ENCODE assay signal across 29 cellular contexts in genomic region chr5:74173665-74174064, GRCh38.
"Had no signal": no experiment of that assay in that cellular context is flagged by ENCODE, and none has a peak within 500 bp of the region (broad histone marks: within the 10 kb centered on the region; RNA-seq: fewer than 3 reads in every experiment).

No MANE protein-coding gene starts in this region.

- DNase-seq: activated CD4-positive, alpha-beta T cell treated with anti-CD3 and anti-CD28 coated beads for 48 hours; activated CD4-positive, alpha-beta T cell treated with anti-CD3 and anti-CD28 coated beads, Interleukin-2, amount 50 U/mL, for 4 hours; activated CD8-positive, alpha-beta memory T cell treated with anti-CD3 and anti-CD28 coated beads, Interleukin-2, amount 50 U/mL, for 48 hours; activated CD8-positive, alpha-beta T cell treated with anti-CD3 and anti-CD28 coated beads, Interleukin-2, amount 10 ng/mL, durations not matched to agents 7 days and 5 days; activated effector memory CD4-positive, alpha-beta T cell treated with anti-CD3 and anti-CD28 coated beads, Interleukin-2, amount 50 U/mL, for 16 hours; activated naive CD4-positive, alpha-beta T cell treated with Interleukin-2 at 50 U/mL for 16 hours; activated naive CD8-positive, alpha-beta T cell treated with anti-CD3 and anti-CD28 coated beads, Interleukin-2, amount 50 U/mL, for 24 hours; activated T-cell treated with anti-CD3 and anti-CD28 coated beads, Interleukin-2, amount 50 U/mL, for 1 hour; amniotic stem cell; brain microvascular endothelial cell; KG1; NCI-H1092; NCI-H1417 treated with DMSO at 0.1 percent for 48 hours; NCI-H1694; NCI-H2029; NCI-H2171 treated with DMSO at 0.1 percent for 48 hours; NCI-H510A; NCI-H69; NK-92 treated with Interleukin-12 subunit alpha and Interleukin-12 subunit beta, amount 100 ng/mL, for 24 hours; PC-3; SHP77 had no signal

- H3K4me3 ChIP-seq: ascending aorta, cardiac muscle cell, SJSA1 had no signal

- H3K4me1 Mint-ChIP-seq: activated naive CD8-positive, alpha-beta T cell treated with anti-CD3 and anti-CD28 coated beads, Interleukin-2, amount 50 U/mL, for 24 hours; IgD-negative memory B cell had no signal

- H3K27me3 ChIP-seq: ascending aorta, brain microvascular endothelial cell, cardiac muscle cell, SJSA1 had no signal

- H3K9me3 Mint-ChIP-seq: activated naive CD4-positive, alpha-beta T cell treated with anti-CD3 and anti-CD28 coated beads, Interleukin-2, amount 50 U/mL, for 72 hours; activated naive CD8-positive, alpha-beta T cell treated with anti-CD3 and anti-CD28 coated beads, Interleukin-2, amount 50 U/mL, for 24 hours; T-helper 1 cell treated with Interleukin-12 subunit alpha and Interleukin-12 subunit beta and Interleukin-4 antibody, amounts not matched to agents 30 μg/mL and 1 μg/mL, for 36 hours had no signal

- H3K27me3 Mint-ChIP-seq: IgD-negative memory B cell had no signal

- H3K9me3 ChIP-seq: ascending aorta, SJSA1 had no signal

- H3K36me3 Mint-ChIP-seq: activated naive CD4-positive, alpha-beta T cell treated with anti-CD3 and anti-CD28 coated beads, Interleukin-2, amount 50 U/mL, for 72 hours had no signal

- H3K4me1 ChIP-seq: ascending aorta had no signal

- H3K36me3 ChIP-seq: ascending aorta, brain microvascular endothelial cell, cardiac muscle cell, SJSA1 had no signal

- ATAC-seq: activated CD4-positive, CD25-positive, alpha-beta regulatory T cell treated with anti-CD3 and anti-CD28 coated beads, Interleukin-2, amount 50 U/mL, for 24 hours; activated CD8-positive, alpha-beta T cell treated with anti-CD3 and anti-CD28 coated beads, Interleukin-2, amount 10 ng/mL, durations not matched to agents 7 days and 5 days; activated naive CD4-positive, alpha-beta T cell treated with anti-CD3 and anti-CD28 coated beads, Interleukin-2, amount 50 U/mL, for 72 hours; activated naive CD8-positive, alpha-beta T cell treated with anti-CD3 and anti-CD28 coated beads, Interleukin-2, amount 50 U/mL, for 24 hours; PC-3; SK-N-SH treated with all-trans-retinoic acid at 6 μM for 48 hours had no signal

- H3K27ac ChIP-seq: ascending aorta, brain microvascular endothelial cell, cardiac muscle cell, SJSA1 had no signal

- H3K4me3 Mint-ChIP-seq: activated CD8-positive, alpha-beta T cell treated with anti-CD3 and anti-CD28 coated beads, Interleukin-2, amount 10 ng/mL, durations not matched to agents 7 days and 5 days; activated naive CD8-positive, alpha-beta T cell treated with anti-CD3 and anti-CD28 coated beads, Interleukin-2, amount 50 U/mL, for 24 hours; IgD-negative memory B cell; T-helper 1 cell treated with Interleukin-12 subunit alpha and Interleukin-12 subunit beta and Interleukin-4 antibody, amounts not matched to agents 30 μg/mL and 1 μg/mL, for 36 hours had no signal

- H3K27ac Mint-ChIP-seq: activated CD8-positive, alpha-beta T cell treated with anti-CD3 and anti-CD28 coated beads, Interleukin-2, amount 10 ng/mL, durations not matched to agents 7 days and 5 days; activated naive CD4-positive, alpha-beta T cell treated with anti-CD3 and anti-CD28 coated beads, Interleukin-2, amount 50 U/mL, for 72 hours; activated naive CD8-positive, alpha-beta T cell treated with anti-CD3 and anti-CD28 coated beads, Interleukin-2, amount 50 U/mL, for 24 hours; IgD-negative memory B cell; T-helper 1 cell treated with Interleukin-12 subunit alpha and Interleukin-12 subunit beta and Interleukin-4 antibody, amounts not matched to agents 30 μg/mL and 1 μg/mL, for 36 hours had no signal
